In genomic region chr6:44505751-44506150, GRCh38 we compare ENCODE assay signal across 24 cellular contexts.
"Had no signal": no experiment of that assay in that cellular context is flagged by ENCODE, and none has a peak within 500 bp of the region (broad histone marks: within the 10 kb centered on the region; RNA-seq: fewer than 3 reads in every experiment).

No MANE protein-coding gene starts in this region.

- H3K36me3 Mint-ChIP-seq: immature natural killer cell; mesothelial cell of epicardium; naive B cell; natural killer cell; stimulated activated naive B cell treated with anti-CD40 and anti-IgM and Interleukin-4, amounts not matched to agents 10 μg/mL and 1 μg/mL and 100 μg/mL, for 72 hours had no signal

- H3K4me1 Mint-ChIP-seq: immature natural killer cell; naive B cell; natural killer cell; nephron progenitor cell; stimulated activated naive B cell treated with anti-CD40 and anti-IgM and Interleukin-4, amounts not matched to agents 10 μg/mL and 1 μg/mL and 100 μg/mL, for 72 hours had no signal

- H3K9me3 Mint-ChIP-seq: immature natural killer cell; natural killer cell; stimulated activated naive B cell treated with anti-CD40 and anti-IgM and Interleukin-4, amounts not matched to agents 10 μg/mL and 1 μg/mL and 100 μg/mL, for 72 hours had no signal

- DNase-seq: hypothalamus; immature natural killer cell; left ventricle myocardium inferior; mesendoderm; naive B cell; natural killer cell; nephron progenitor cell; occipital lobe; ovary; right cardiac atrium; stimulated activated CD4-positive, alpha-beta T cell treated with anti-CD3 and anti-CD28 coated beads, Interleukin-12 subunit alpha, Interleukin-12 subunit beta, amount 100 ng/mL, for 4 hours; stimulated activated CD4-positive, alpha-beta T cell treated with anti-CD3 and anti-CD28 coated beads, Interleukin-15, amount 100 ng/mL, for 24 hours; stimulated activated CD4-positive, alpha-beta T cell treated with anti-CD3 and anti-CD28 coated beads, Interleukin-2, amount 100 ng/mL, for 24 hours; stimulated activated CD4-positive, alpha-beta T cell treated with anti-CD3 and anti-CD28 coated beads, Interleukin-4, amount 100 ng/mL, for 1 hour; stimulated activated naive B cell treated with anti-CD40 and anti-IgM and Interleukin-4, amounts not matched to agents 10 μg/mL and 1 μg/mL and 100 μg/mL, for 72 hours; stimulated activated naive CD8-positive, alpha-beta T cell treated with anti-CD3 and anti-CD28 coated beads, Interleukin-15, Interleukin-2, amounts not matched to agents 100 U/mL and 50 U/mL, for 24 hours; stomach; testis; tibial artery; trophoblast cell; uterus had no signal

- H3K4me3 Mint-ChIP-seq: immature natural killer cell; mesothelial cell of epicardium; naive B cell; natural killer cell; nephron progenitor cell; neural progenitor cell; stimulated activated naive B cell treated with anti-CD40 and anti-IgM and Interleukin-4, amounts not matched to agents 10 μg/mL and 1 μg/mL and 100 μg/mL, for 72 hours had no signal

- H3K27ac Mint-ChIP-seq: immature natural killer cell; mesothelial cell of epicardium; naive B cell; natural killer cell; nephron progenitor cell; neural progenitor cell; progenitor cell of endocrine pancreas; stimulated activated naive B cell treated with anti-CD40 and anti-IgM and Interleukin-4, amounts not matched to agents 10 μg/mL and 1 μg/mL and 100 μg/mL, for 72 hours had no signal
